8 cellular contexts compared by ENCODE assay signal in genomic region chr5:87267574-87268125, GRCh38.
DNase-seq lines count a peak whose midpoint lies in the region; ATAC-seq lines count a peak whose summit lies in the region.

Gene RASA1 (plus strand): TSS chr5:87267883. CDS start chr5:87268452, 569 bp downstream.

- peak; percentile 64 for ATAC-seq in GM19324 (IDR thresholded peaks at IDR 0.05; ENCODE audit: low FRiP score, unreplicated experiment)
- peak; percentile 53 for ATAC-seq in HG03460 (IDR thresholded peaks at IDR 0.05; ENCODE audit: unreplicated experiment)

- H3K9ac ChIP-seq in BLaER1, result peak within 1 kb of the TSS; percentile 88

- no peaks in the 10 kb centered on the region for H3K9me3 ChIP-seq in BLaER1

- H3K4me3 ChIP-seq in BLaER1, result peak within 1 kb of the TSS; percentile 95

- no peaks in the 10 kb centered on the region for H3K27me3 ChIP-seq in BLaER1

- H3K4me1 ChIP-seq in BLaER1, result peaks cover 26% of the 10 kb centered on the region

- peak within 1 kb of the TSS; percentile 91 for H3K27ac ChIP-seq in BLaER1
- peak within 1 kb of the TSS; percentile 93 for H3K27ac ChIP-seq in cingulate gyrus (ENCODE audit: low read depth, low read length)

- peaks cover 11% of the 10 kb centered on the region for H3K36me3 ChIP-seq in BLaER1

- H3K4me2 ChIP-seq in BLaER1, result peak within 1 kb of the TSS; percentile 91

- DNase-seq in NCI-H524 treated with DMSO at 0.1 percent for 48 hours (lab: John Stamatoyannopoulos, UW), result peak; percentile 85
- peak; percentile 80 to 83 for DNase-seq in activated CD4-positive, alpha-beta T cell treated with anti-CD3 and anti-CD28 coated beads for 4 hours
- peak; percentile 96 for DNase-seq in kidney tubule cell (ENCODE audit: low spot score)
- DNase-seq in stimulated activated CD4-positive, alpha-beta T cell treated with anti-CD3 and anti-CD28 coated beads, Interleukin-1b, Interleukin-23, amount 100 ng/mL, for 1 hour (ENCODE audit: low read depth in 2 of 2), result peak; percentile 53 to 78

- peaks cover 22% of the 10 kb centered on the region for H4K20me1 ChIP-seq in BLaER1

Comparison
In these comparisons a context has a peak if more than half of its experiments do, and no peak if none do; other contexts are left out.
1. Peak in every context shown above with its lines: DNase-seq, ATAC-seq, H3K4me3 ChIP-seq and H3K27ac ChIP-seq.